ENCODE assay signal across 1 cellular context in the genomic region with DNA sequence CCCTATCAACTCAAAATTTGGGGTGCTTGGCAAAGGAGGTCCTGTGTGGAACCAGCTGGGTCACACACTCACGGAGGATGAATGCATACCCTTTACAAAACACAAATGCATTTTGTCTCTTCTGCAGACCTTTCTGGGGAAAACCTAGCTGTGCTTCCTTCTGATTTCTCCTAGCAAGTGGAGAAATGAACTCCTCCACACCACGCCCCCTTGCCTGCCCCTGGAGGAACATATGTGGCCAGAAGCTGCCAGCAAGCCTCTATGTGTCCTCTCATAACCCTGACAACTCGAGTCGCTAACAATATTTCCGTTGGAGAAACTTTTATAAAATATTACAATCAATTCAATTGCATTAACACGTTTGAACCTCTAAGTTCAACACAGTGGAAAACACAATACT.
TF ChIP-seq lines count a peak whose summit lies in the region.

No MANE protein-coding gene starts in this region.

TF ChIP-seq in IMR-90, 13 proteins besides CTCF, POLR2A, EP300 and RAD21 (continued from another document):
- no peak for TF ChIP-seq RFX5 (IDR thresholded peaks at IDR 0.05; ENCODE audit: low read depth, low read length)
- no peak for TF ChIP-seq NFE2L2 (IDR thresholded peaks at IDR 0.05; ENCODE audit: low read depth, low read length)
- no peak for TF ChIP-seq BHLHE40 (IDR thresholded peaks at IDR 0.05; ENCODE audit: low read depth, low read length)
- TF ChIP-seq, protein P1, sequence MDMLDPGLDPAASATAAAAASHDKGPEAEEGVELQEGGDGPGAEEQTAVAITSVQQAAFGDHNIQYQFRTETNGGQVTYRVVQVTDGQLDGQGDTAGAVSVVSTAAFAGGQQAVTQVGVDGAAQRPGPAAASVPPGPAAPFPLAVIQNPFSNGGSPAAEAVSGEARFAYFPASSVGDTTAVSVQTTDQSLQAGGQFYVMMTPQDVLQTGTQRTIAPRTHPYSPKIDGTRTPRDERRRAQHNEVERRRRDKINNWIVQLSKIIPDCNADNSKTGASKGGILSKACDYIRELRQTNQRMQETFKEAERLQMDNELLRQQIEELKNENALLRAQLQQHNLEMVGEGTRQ (IDR thresholded peaks at IDR 0.05; ENCODE audit: low read depth, low read length): no peak
- no peak for TF ChIP-seq CHD1 (IDR thresholded peaks at IDR 0.05; ENCODE audit: low read depth, low read length)
- TF ChIP-seq CEBPB (IDR thresholded peaks at IDR 0.05; ENCODE audit: low read depth, low read length): no peak
- TF ChIP-seq, protein P2, sequence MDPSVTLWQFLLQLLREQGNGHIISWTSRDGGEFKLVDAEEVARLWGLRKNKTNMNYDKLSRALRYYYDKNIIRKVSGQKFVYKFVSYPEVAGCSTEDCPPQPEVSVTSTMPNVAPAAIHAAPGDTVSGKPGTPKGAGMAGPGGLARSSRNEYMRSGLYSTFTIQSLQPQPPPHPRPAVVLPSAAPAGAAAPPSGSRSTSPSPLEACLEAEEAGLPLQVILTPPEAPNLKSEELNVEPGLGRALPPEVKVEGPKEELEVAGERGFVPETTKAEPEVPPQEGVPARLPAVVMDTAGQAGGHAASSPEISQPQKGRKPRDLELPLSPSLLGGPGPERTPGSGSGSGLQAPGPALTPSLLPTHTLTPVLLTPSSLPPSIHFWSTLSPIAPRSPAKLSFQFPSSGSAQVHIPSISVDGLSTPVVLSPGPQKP (IDR thresholded peaks at IDR 0.05; ENCODE audit: borderline replicate concordance, low read depth, low read length): no peak
- no peak for TF ChIP-seq MAFK (IDR thresholded peaks at IDR 0.05; ENCODE audit: low read depth, low read length)
- no peak for TF ChIP-seq FOS (IDR thresholded peaks at IDR 0.05; ENCODE audit: low read depth, low read length)
- no peak for TF ChIP-seq MXI1 (IDR thresholded peaks at IDR 0.05; ENCODE audit: borderline replicate concordance, low read depth, low read length)
